Comparison of ENCODE assay signal across 8 cellular contexts in genomic region chr13:42405665-42406390, GRCh38.
DNase-seq lines count a peak whose midpoint lies in the region; ATAC-seq and FAIRE-seq lines count a peak whose summit lies in the region.

No MANE protein-coding gene starts in this region.

- no peak for FAIRE-seq in HTR-8/SVneo (lab: Jason Lieb, UNC)

- ATAC-seq in GM19043 (IDR thresholded peaks at IDR 0.05; ENCODE audit: low read depth, unreplicated experiment), result peak; percentile 77
- peak; percentile 54 for ATAC-seq in HG03064 (IDR thresholded peaks at IDR 0.05; ENCODE audit: low read depth, unreplicated experiment)

- DNase-seq in activated CD8-positive, alpha-beta memory T cell treated with anti-CD3 and anti-CD28 coated beads, Interleukin-2, amount 50 U/mL, for 4 hours, result peak; percentile 40
- DNase-seq in non-pigmented ciliary epithelial cell (ENCODE audit: low read depth) (peak; percentile 54), NCI-H2081 (lab: John Stamatoyannopoulos, UW) (no peak), ureter (ENCODE audit: low spot score) (no peak), H4 (ENCODE audit: low spot score) (no peak), HTR-8/SVneo (ENCODE audit: insufficient read length, low spot score) (no peak)

Comparison
In these comparisons a context has a peak if more than half of its experiments do, and no peak if none do; other contexts are left out.
1. DNase-seq: peak in activated CD8-positive, alpha-beta memory T cell treated with anti-CD3 and anti-CD28 coated beads, Interleukin-2, amount 50 U/mL, for 4 hours (single experiment) and non-pigmented ciliary epithelial cell (single experiment); none in NCI-H2081 (0 of 2), ureter (single experiment), H4 (single experiment) and HTR-8/SVneo (single experiment).